ENCODE assay signal across 2 cellular contexts in genomic region chr2:44150473-44150872, GRCh38.
TF ChIP-seq lines count a peak whose summit lies in the region.

No MANE protein-coding gene starts in this region.

TF ChIP-seq in GM23338, 12 proteins besides CTCF, POLR2A, EP300 and RAD21:
- TF ChIP-seq STAT1 (IDR thresholded peaks at IDR 0.05; ENCODE audit: unreplicated experiment): no peak
- no peak for TF ChIP-seq EZH2phosphoT487 (IDR thresholded peaks at IDR 0.05; ENCODE audit: unreplicated experiment)
- no peak for TF ChIP-seq EZH2 (IDR thresholded peaks at IDR 0.05; ENCODE audit: low read depth, unreplicated experiment)

TF ChIP-seq in H1, 55 proteins besides CTCF, POLR2A, EP300 and RAD21:
- TF ChIP-seq SAP30 (IDR thresholded peaks at IDR 0.05; ENCODE audit: insufficient read depth, insufficient replicate concordance, low read length) (no peak), EGR1 (IDR thresholded peaks at IDR 0.05; ENCODE audit: borderline replicate concordance, low read depth, low read length) (no peak), SRF (IDR thresholded peaks at IDR 0.05; ENCODE audit: low read depth, low read length) (no peak), SIN3A (conservative IDR thresholded peaks at IDR 0.05 in 1 of 2, IDR thresholded peaks at IDR 0.05 in 1 of 2; ENCODE audit: low read depth in 1 of 2, low read length in 2 of 2) (no peak), USF2 (IDR thresholded peaks at IDR 0.05; ENCODE audit: low read length) (no peak), JUND (IDR thresholded peaks at IDR 0.05; ENCODE audit: low read length) (no peak), CTBP2 (IDR thresholded peaks at IDR 0.05; ENCODE audit: borderline replicate concordance, insufficient read depth, insufficient read length, low read length) (no peak), ATF2 (IDR thresholded peaks at IDR 0.05; ENCODE audit: low read length) (no peak), PHF8 (conservative IDR thresholded peaks at IDR 0.05; ENCODE audit: low read depth, low read length) (no peak), JUN (IDR thresholded peaks at IDR 0.05; ENCODE audit: low read depth, low read length) (no peak), POLR2AphosphoS5 (IDR thresholded peaks at IDR 0.05; ENCODE audit: low read depth, low read length) (no peak), KDM5A (IDR thresholded peaks at IDR 0.05; ENCODE audit: low read length) (no peak), SIRT6 (IDR thresholded peaks at IDR 0.05; ENCODE audit: low read length) (no peak)
TF ChIP-seq in H1: peak in this region for 0.
